13 cellular contexts compared by ENCODE assay signal in genomic region chr5:115487750-115488149, GRCh38. TPM values are rescaled to one million over a fixed set of nuclear protein-coding genes. Genes with fewer than 3 reads are reported as not detected.
DNase-seq lines count a peak whose midpoint lies in the region; ATAC-seq and TF ChIP-seq lines count a peak whose summit lies in the region.
"Had no signal": no experiment of that assay in that cellular context is flagged by ENCODE, and none has a peak within 500 bp of the region (broad histone marks: within the 10 kb centered on the region; RNA-seq: fewer than 3 reads in every experiment).

No MANE protein-coding gene starts in this region.

- peaks cover 0 to 8% (median 0%) of the 10 kb centered on the region in 12 donors for H3K4me1 ChIP-seq in heart left ventricle

- H3K9me3 ChIP-seq in heart left ventricle: no peaks in the 10 kb centered on the region

- H3K27me3 ChIP-seq in heart left ventricle: no peaks in the 10 kb centered on the region

- TF ChIP-seq POLR2A in heart left ventricle (IDR thresholded peaks at IDR 0.05): no peak

- H3K4me3 Mint-ChIP-seq in activated T-helper 1 cell treated with anti-CD3 and anti-CD28 coated beads, Interleukin-12 subunit alpha, Interleukin-12 subunit beta, Interleukin-2, Interleukin-4 antibody, amounts not matched to agents 30 ng/mL and 10 ng/mL and 1 ng/mL, durations not matched to agents 14 hours and 24 hours and 36 hours: peak overlapping the region; percentile 12
- H3K4me3 Mint-ChIP-seq: CD8-positive, alpha-beta T cell had no signal

- peak overlapping the region; percentile 81 for H3K27ac Mint-ChIP-seq in activated T-helper 1 cell treated with anti-CD3 and anti-CD28 coated beads, Interleukin-12 subunit alpha, Interleukin-12 subunit beta, Interleukin-2, Interleukin-4 antibody, amounts not matched to agents 30 ng/mL and 10 ng/mL and 1 ng/mL, durations not matched to agents 14 hours and 24 hours and 36 hours
- H3K27ac Mint-ChIP-seq: CD8-positive, alpha-beta T cell had no signal

- no peaks in the 10 kb centered on the region for H3K36me3 Mint-ChIP-seq in activated T-helper 1 cell treated with anti-CD3 and anti-CD28 coated beads, Interleukin-12 subunit alpha, Interleukin-12 subunit beta, Interleukin-2, Interleukin-4 antibody, amounts not matched to agents 30 ng/mL and 10 ng/mL and 1 ng/mL, durations not matched to agents 14 hours and 24 hours and 36 hours (ENCODE audit: low read depth)
- H3K36me3 Mint-ChIP-seq: CD8-positive, alpha-beta T cell had no signal

- no peaks in the 10 kb centered on the region for H3K9me3 Mint-ChIP-seq in activated T-helper 1 cell treated with anti-CD3 and anti-CD28 coated beads, Interleukin-12 subunit alpha, Interleukin-12 subunit beta, Interleukin-2, Interleukin-4 antibody, amounts not matched to agents 30 ng/mL and 10 ng/mL and 1 ng/mL, durations not matched to agents 14 hours and 24 hours and 36 hours
- H3K9me3 Mint-ChIP-seq: CD8-positive, alpha-beta T cell had no signal

- no peaks in the 10 kb centered on the region for H3K36me3 ChIP-seq in heart left ventricle

- intact Hi-C loops in activated T-helper 1 cell treated with anti-CD3 and anti-CD28 coated beads, Interleukin-12 subunit alpha, Interleukin-12 subunit beta, Interleukin-2, Interleukin-4 antibody, amounts not matched to agents 30 ng/mL and 10 ng/mL and 1 ng/mL, durations not matched to agents 14 hours and 24 hours and 36 hours (cut with micrococcal nuclease): loop anchor here (1.0 to 5.0 kb wide), 6 partner anchors 27 to 113 kb away; partner anchors contain the start of gene FEM1C
- intact Hi-C loops in heart left ventricle (cut with DNase I): no loop called here

- ATAC-seq in GM18498 (IDR thresholded peaks at IDR 0.05; ENCODE audit: unreplicated experiment) (peak; percentile 60), GM18907 (IDR thresholded peaks at IDR 0.05; ENCODE audit: unreplicated experiment) (peak; percentile 79), HG02678 (IDR thresholded peaks at IDR 0.05; ENCODE audit: unreplicated experiment) (peak; percentile 74), HG03175 (IDR thresholded peaks at IDR 0.05; ENCODE audit: unreplicated experiment) (no peak), heart left ventricle (no peak)
- ATAC-seq: CD8-positive, alpha-beta T cell had no signal

- H3K4me1 Mint-ChIP-seq in activated T-helper 1 cell treated with anti-CD3 and anti-CD28 coated beads, Interleukin-12 subunit alpha, Interleukin-12 subunit beta, Interleukin-2, Interleukin-4 antibody, amounts not matched to agents 30 ng/mL and 10 ng/mL and 1 ng/mL, durations not matched to agents 14 hours and 24 hours and 36 hours (ENCODE audit: low read depth): peaks cover 18% of the 10 kb centered on the region

- no peak overlapping the region for H3K27ac ChIP-seq in heart left ventricle

- peaks cover under 1% of the 10 kb centered on the region for H3K27me3 Mint-ChIP-seq in activated T-helper 1 cell treated with anti-CD3 and anti-CD28 coated beads, Interleukin-12 subunit alpha, Interleukin-12 subunit beta, Interleukin-2, Interleukin-4 antibody, amounts not matched to agents 30 ng/mL and 10 ng/mL and 1 ng/mL, durations not matched to agents 14 hours and 24 hours and 36 hours (ENCODE audit: insufficient read depth)

- DNase-seq in activated T-helper 1 cell treated with anti-CD3 and anti-CD28 coated beads, Interleukin-12 subunit alpha, Interleukin-12 subunit beta, Interleukin-2, Interleukin-4 antibody, amounts not matched to agents 30 ng/mL and 10 ng/mL and 1 ng/mL, durations not matched to agents 14 hours and 24 hours and 36 hours (ENCODE audit: low spot score): no peak
- no peak for DNase-seq in heart left ventricle
- no peak for DNase-seq in central memory CD4-positive, alpha-beta T cell
- DNase-seq: amniotic stem cell; CD8-positive, alpha-beta T cell; dermis blood vessel endothelial cell; GDM1; KG1; NCI-H2081 treated with DMSO at 0.1 percent for 48 hours had no signal

- no peak overlapping the region for H3K4me3 ChIP-seq in heart left ventricle

- no peak for TF ChIP-seq CTCF in heart left ventricle (IDR thresholded peaks at IDR 0.05)

RNA-seq across cellular contexts. Expression of gene FEM1C, which starts 56.8 kb away (rescaled TPM):
- 13.9 and 14.5 TPM in 2 replicates for total RNA-seq in activated T-helper 1 cell treated with anti-CD3 and anti-CD28 coated beads, Interleukin-12 subunit alpha, Interleukin-12 subunit beta, Interleukin-2, Interleukin-4 antibody, amounts not matched to agents 30 ng/mL and 10 ng/mL and 1 ng/mL, durations not matched to agents 14 hours and 24 hours and 36 hours
- 10 to 100 TPM; 37.5 to 92.7 (median 48.9) TPM for total RNA-seq in heart left ventricle
- 10 to 100 TPM; 14.9 to 36.9 TPM for polyA plus RNA-seq in heart left ventricle

Comparison
In these comparisons a context has a peak if more than half of its experiments do, and no peak if none do; other contexts are left out.
1. ATAC-seq: peak in GM18498 (single experiment), GM18907 (single experiment) and HG02678 (single experiment); none in HG03175 (single experiment) and heart left ventricle (0 of 4).